Comparison of ENCODE assay signal across 8 cellular contexts in genomic region chr1:1432566-1432950, GRCh38. TPM values are rescaled to one million over a fixed set of nuclear protein-coding genes. Genes with fewer than 3 reads are reported as not detected.
DNase-seq lines count a peak whose midpoint lies in the region; ATAC-seq and TF ChIP-seq lines count a peak whose summit lies in the region.

No MANE protein-coding gene starts in this region.

- H4K12ac ChIP-seq in trophoblast cell (ENCODE audit: low read depth, low read length): peak overlapping the region; percentile 65

- H2BK5ac ChIP-seq in trophoblast cell (ENCODE audit: low read depth, low read length, poor library complexity): peak overlapping the region; percentile 97

- H4K20me1 ChIP-seq in PC-3 (ENCODE audit: low read length): no peaks in the 10 kb centered on the region

- peak overlapping the region; percentile 99 for H4K91ac ChIP-seq in trophoblast cell (ENCODE audit: low read depth, low read length)

- no peak overlapping the region for H3K4me3 ChIP-seq in PC-3 (ENCODE audit: low read length)
- H3K4me3 ChIP-seq in right atrium auricular region: peak overlapping the region in 1 of 2 donors; percentile 15
- H3K4me3 ChIP-seq in trophoblast cell (ENCODE audit: low read depth, low read length): no peak overlapping the region

- H3K4me2 ChIP-seq in PC-3 (ENCODE audit: low read length): peak overlapping the region; percentile 78
- H3K4me2 ChIP-seq in trophoblast cell (ENCODE audit: low read length): no peak overlapping the region

- no peak overlapping the region for H3K4me3 Mint-ChIP-seq in activated naive CD8-positive, alpha-beta T cell treated with anti-CD3 and anti-CD28 coated beads, Interleukin-2, amount 50 U/mL, for 24 hours

- no peaks in the 10 kb centered on the region for H3K9me3 Mint-ChIP-seq in activated naive CD8-positive, alpha-beta T cell treated with anti-CD3 and anti-CD28 coated beads, Interleukin-2, amount 50 U/mL, for 24 hours

- peak; percentile 18 for DNase-seq in AG08396 (ENCODE audit: low spot score)
- DNase-seq in PC-3: no peak
- DNase-seq in right atrium auricular region (ENCODE audit: low spot score): no peak
- DNase-seq in trophoblast cell: no peak
- DNase-seq in DMS153 treated with DMSO at 0.1 percent for 48 hours (lab: John Stamatoyannopoulos, UW; ENCODE audit: unreplicated experiment): no peak
- DNase-seq in HK-2 (ENCODE audit: unreplicated experiment): no peak
- no peak for DNase-seq in activated naive CD8-positive, alpha-beta T cell treated with anti-CD3 and anti-CD28 coated beads, Interleukin-2, amount 50 U/mL, for 24 hours
- no peak for DNase-seq in globus pallidus (ENCODE audit: low spot score)

- H3K4me1 Mint-ChIP-seq in activated naive CD8-positive, alpha-beta T cell treated with anti-CD3 and anti-CD28 coated beads, Interleukin-2, amount 50 U/mL, for 24 hours: peaks cover 14% of the 10 kb centered on the region

- no TSS peak for BruUV-seq in PC-3 (replicated peaks; lab: Mats Ljungman, UMichigan)

- H3K79me2 ChIP-seq in PC-3 (ENCODE audit: low read length): peaks cover 13% of the 10 kb centered on the region
- H3K79me2 ChIP-seq in trophoblast cell (ENCODE audit: control insufficient read depth, insufficient read depth, low read length, poor library complexity): peaks cover 35% of the 10 kb centered on the region

- H3K9ac ChIP-seq in PC-3 (ENCODE audit: low read length) (no peak overlapping the region), trophoblast cell (ENCODE audit: low read length) (no peak overlapping the region)

- no CpG with 5 or more reads among the region's 13 CpGs for WGBS in trophoblast cell (ENCODE audit: extremely low coverage, insufficient coverage, insufficient read length)

- H3K9me3 ChIP-seq in PC-3 (ENCODE audit: low read length) (no peaks in the 10 kb centered on the region), right atrium auricular region (no peaks in the 10 kb centered on the region), trophoblast cell (ENCODE audit: insufficient read depth, low read depth, low read length) (peaks cover 2% of the 10 kb centered on the region)

- H3K27ac ChIP-seq in PC-3 (ENCODE audit: low read length) (peak overlapping the region; percentile 89; the same call in 1 of the 2 replicates), right atrium auricular region (peak overlapping the region; percentile 81 to 87), trophoblast cell (ENCODE audit: low read depth, low read length) (peak overlapping the region; percentile 99)

- intact Hi-C loops in PC-3 (cut with micrococcal nuclease): no loop called here

- no peak overlapping the region for H3K27ac Mint-ChIP-seq in activated naive CD8-positive, alpha-beta T cell treated with anti-CD3 and anti-CD28 coated beads, Interleukin-2, amount 50 U/mL, for 24 hours

- H3K27me3 Mint-ChIP-seq in activated naive CD8-positive, alpha-beta T cell treated with anti-CD3 and anti-CD28 coated beads, Interleukin-2, amount 50 U/mL, for 24 hours: peaks cover 29% of the 10 kb centered on the region

- H2AK5ac ChIP-seq in trophoblast cell (ENCODE audit: low read length): peak overlapping the region; percentile 87

- peaks cover 2% of the 10 kb centered on the region for H3K36me3 Mint-ChIP-seq in activated naive CD8-positive, alpha-beta T cell treated with anti-CD3 and anti-CD28 coated beads, Interleukin-2, amount 50 U/mL, for 24 hours (ENCODE audit: low read depth)

- POLR2A ChIA-PET in PC-3 (lab: Charles Lee; ENCODE audit: unreplicated experiment): interaction anchor here (0.6 kb wide), 1 partner anchor 25 kb away, joined by 3 read pairs; no protein-coding TSS in a partner anchor

- H4K8ac ChIP-seq in trophoblast cell (ENCODE audit: low read depth, low read length): peak overlapping the region; percentile 93

- no peak for ATAC-seq in PC-3
- ATAC-seq in activated naive CD8-positive, alpha-beta T cell treated with anti-CD3 and anti-CD28 coated beads, Interleukin-2, amount 50 U/mL, for 24 hours: no peak

- H3K4me1 ChIP-seq in PC-3 (ENCODE audit: insufficient read depth, low read length) (peaks cover 48% of the 10 kb centered on the region), right atrium auricular region (peaks cover 0 to 82% of the 10 kb centered on the region in 2 donors), trophoblast cell (ENCODE audit: control insufficient read depth in 1 of 2, insufficient read depth in 2 of 2, low read length in 2 of 2) (peaks cover 70% of the 10 kb centered on the region in 2 experiments)

- peaks cover 4% of the 10 kb centered on the region for H3F3A ChIP-seq in PC-3 (ENCODE audit: low read length, unreplicated experiment)

- peak overlapping the region; percentile 80 for H2BK12ac ChIP-seq in trophoblast cell (ENCODE audit: low read length)

- H3K79me1 ChIP-seq in trophoblast cell (ENCODE audit: low read length): peaks cover 61% of the 10 kb centered on the region

- H3K23ac ChIP-seq in trophoblast cell (ENCODE audit: low read length): no peak overlapping the region

- H3K4ac ChIP-seq in trophoblast cell (ENCODE audit: low read depth, low read length): peak overlapping the region; percentile 83

- H3K27me3 ChIP-seq in PC-3 (ENCODE audit: low read length) (no peaks in the 10 kb centered on the region), right atrium auricular region (no peaks in the 10 kb centered on the region), trophoblast cell (ENCODE audit: insufficient read depth, low read length) (no peaks in the 10 kb centered on the region)

- H3K36me3 ChIP-seq in PC-3 (ENCODE audit: low read depth, low read length): no peaks in the 10 kb centered on the region
- no peaks in the 10 kb centered on the region for H3K36me3 ChIP-seq in right atrium auricular region
- peaks cover 2% of the 10 kb centered on the region in 2 experiments for H3K36me3 ChIP-seq in trophoblast cell (ENCODE audit: control insufficient read depth in 1 of 2, insufficient read depth in 2 of 2, low read length in 2 of 2)

- CTCF ChIA-PET in PC-3 (lab: Charles Lee): no interaction called here

- H2BK120ac ChIP-seq in trophoblast cell (ENCODE audit: insufficient read depth, low read length, poor library complexity): peak overlapping the region; percentile 96

- H3K14ac ChIP-seq in trophoblast cell (ENCODE audit: low read length): peak overlapping the region; percentile 93

- H3K9me2 ChIP-seq in PC-3 (replicated peaks; ENCODE audit: low read length): no peaks in the 10 kb centered on the region

- H3K18ac ChIP-seq in trophoblast cell (ENCODE audit: low read length): peak overlapping the region; percentile 81

- TF ChIP-seq CTCF in PC-3 (conservative IDR thresholded peaks at IDR 0.05; ENCODE audit: low read depth, low read length): no peak
- TF ChIP-seq CTCF in right atrium auricular region (IDR thresholded peaks at IDR 0.05): no peak

- H2AFZ ChIP-seq in PC-3 (ENCODE audit: low read length): no peak overlapping the region
- peak overlapping the region; percentile 46 for H2AFZ ChIP-seq in trophoblast cell (ENCODE audit: insufficient read depth, low read length, poor library complexity)

RNA-seq across cellular contexts. Expression of gene VWA1, which starts 2.9 kb away (rescaled TPM):
- total RNA-seq in PC-3 (2014; rRNA removed) (59.1 and 74.5 TPM in 2 replicates), right atrium auricular region (10 to 100 TPM; 13.0 to 15.2 TPM)
- 66.1 and 71.8 TPM in 2 replicates for polyA plus RNA-seq in trophoblast cell (2013)

RNA-seq across cellular contexts. Expression of gene ANKRD65, which starts 11.5 kb away (rescaled TPM):
- total RNA-seq in PC-3 (2014; rRNA removed) (0.18 and 1.1 TPM in 2 replicates), right atrium auricular region (1 to 10 TPM; 2.2 to 2.4 TPM)
- 3.1 and 3.5 TPM in 2 replicates for polyA plus RNA-seq in trophoblast cell (2013)

RNA-seq across cellular contexts. Expression of gene ATAD3C, which starts 16.9 kb away (rescaled TPM):
- 0.29 and 1.4 TPM in 2 replicates for total RNA-seq in PC-3 (2014; rRNA removed)
- 1 to 10 TPM; 1.4 to 2.8 TPM for total RNA-seq in right atrium auricular region
- polyA plus RNA-seq in trophoblast cell (2013): 5.2 and 6.0 TPM in 2 replicates

RNA-seq across cellular contexts. Expression of gene MRPL20, which starts 25.5 kb away (rescaled TPM):
- total RNA-seq in PC-3 (2014; rRNA removed) (439 and 506 TPM in 2 replicates), right atrium auricular region (100 to 1,000 TPM; 160 to 218 TPM)
- 147 and 153 TPM in 2 replicates for polyA plus RNA-seq in trophoblast cell (2013)

RNA-seq across cellular contexts. Expression of gene CCNL2, which starts 33.4 kb away (rescaled TPM):
- total RNA-seq in PC-3 (2014; rRNA removed) (356 and 385 TPM in 2 replicates), right atrium auricular region (10 to 100 TPM; 41.6 to 44.2 TPM)
- polyA plus RNA-seq in trophoblast cell (2013): 113 and 119 TPM in 2 replicates
